Comparison of ENCODE assay signal across 1 cellular context in the genomic region with DNA sequence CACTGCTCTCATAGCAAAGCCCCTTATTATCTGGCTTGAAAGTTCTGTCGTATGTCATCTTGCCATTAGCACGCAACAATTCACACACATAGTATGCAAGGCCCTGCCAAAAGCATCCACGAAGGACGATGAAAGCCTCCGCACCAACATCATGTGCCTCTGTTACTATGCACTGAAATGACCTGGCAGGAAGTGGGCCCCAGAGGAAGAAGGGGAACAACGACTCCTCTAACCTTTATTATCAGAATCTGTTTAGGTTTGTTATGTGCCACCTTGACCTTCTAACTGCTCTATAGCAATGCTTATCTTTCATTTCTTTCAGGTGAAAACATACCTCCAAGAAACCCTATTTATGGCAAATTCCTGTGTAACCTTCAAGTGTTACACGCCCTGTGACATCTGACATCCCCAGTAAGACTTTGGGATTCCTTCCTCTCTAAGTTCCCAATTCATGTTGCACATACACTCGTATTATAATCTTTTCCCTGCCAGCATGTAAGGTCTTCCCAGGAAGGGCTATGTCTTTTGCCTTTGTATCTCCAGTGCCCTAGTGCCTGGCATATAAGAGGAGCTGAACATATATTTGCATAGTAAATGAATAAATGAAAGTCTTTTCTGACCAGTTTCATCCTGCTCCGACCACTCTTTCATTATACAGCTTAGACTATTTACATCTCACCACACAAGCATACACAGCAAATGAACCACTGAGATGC.
A peak's percentile ranks its signal among the peaks of the same experiment; 100 is the strongest.
TF ChIP-seq lines count a peak whose summit lies in the region.

No MANE protein-coding gene starts in this region.

TF ChIP-seq in K562, 482 proteins besides CTCF, POLR2A, EP300 and RAD21 (continued from another document and continues in another):
- TF ChIP-seq, protein P1, sequence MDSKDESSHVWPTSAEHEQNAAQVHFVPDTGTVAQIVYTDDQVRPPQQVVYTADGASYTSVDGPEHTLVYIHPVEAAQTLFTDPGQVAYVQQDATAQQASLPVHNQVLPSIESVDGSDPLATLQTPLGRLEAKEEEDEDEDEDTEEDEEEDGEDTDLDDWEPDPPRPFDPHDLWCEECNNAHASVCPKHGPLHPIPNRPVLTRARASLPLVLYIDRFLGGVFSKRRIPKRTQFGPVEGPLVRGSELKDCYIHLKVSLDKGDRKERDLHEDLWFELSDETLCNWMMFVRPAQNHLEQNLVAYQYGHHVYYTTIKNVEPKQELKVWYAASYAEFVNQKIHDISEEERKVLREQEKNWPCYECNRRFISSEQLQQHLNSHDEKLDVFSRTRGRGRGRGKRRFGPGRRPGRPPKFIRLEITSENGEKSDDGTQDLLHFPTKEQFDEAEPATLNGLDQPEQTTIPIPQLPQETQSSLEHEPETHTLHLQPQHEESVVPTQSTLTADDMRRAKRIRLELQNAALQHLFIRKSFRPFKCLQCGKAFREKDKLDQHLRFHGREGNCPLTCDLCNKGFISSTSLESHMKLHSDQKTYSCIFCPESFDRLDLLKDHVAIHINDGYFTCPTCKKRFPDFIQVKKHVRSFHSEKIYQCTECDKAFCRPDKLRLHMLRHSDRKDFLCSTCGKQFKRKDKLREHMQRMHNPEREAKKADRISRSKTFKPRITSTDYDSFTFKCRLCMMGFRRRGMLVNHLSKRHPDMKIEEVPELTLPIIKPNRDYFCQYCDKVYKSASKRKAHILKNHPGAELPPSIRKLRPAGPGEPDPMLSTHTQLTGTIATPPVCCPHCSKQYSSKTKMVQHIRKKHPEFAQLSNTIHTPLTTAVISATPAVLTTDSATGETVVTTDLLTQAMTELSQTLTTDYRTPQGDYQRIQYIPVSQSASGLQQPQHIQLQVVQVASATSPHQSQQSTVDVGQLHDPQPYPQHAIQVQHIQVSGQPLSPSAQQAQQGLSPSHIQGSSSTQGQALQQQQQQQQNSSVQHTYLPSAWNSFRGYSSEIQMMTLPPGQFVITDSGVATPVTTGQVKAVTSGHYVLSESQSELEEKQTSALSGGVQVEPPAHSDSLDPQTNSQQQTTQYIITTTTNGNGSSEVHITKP (IDR thresholded peaks at IDR 0.05; ENCODE audit: partially characterized antibody): peak; percentile 15
- TF ChIP-seq, protein P2, sequence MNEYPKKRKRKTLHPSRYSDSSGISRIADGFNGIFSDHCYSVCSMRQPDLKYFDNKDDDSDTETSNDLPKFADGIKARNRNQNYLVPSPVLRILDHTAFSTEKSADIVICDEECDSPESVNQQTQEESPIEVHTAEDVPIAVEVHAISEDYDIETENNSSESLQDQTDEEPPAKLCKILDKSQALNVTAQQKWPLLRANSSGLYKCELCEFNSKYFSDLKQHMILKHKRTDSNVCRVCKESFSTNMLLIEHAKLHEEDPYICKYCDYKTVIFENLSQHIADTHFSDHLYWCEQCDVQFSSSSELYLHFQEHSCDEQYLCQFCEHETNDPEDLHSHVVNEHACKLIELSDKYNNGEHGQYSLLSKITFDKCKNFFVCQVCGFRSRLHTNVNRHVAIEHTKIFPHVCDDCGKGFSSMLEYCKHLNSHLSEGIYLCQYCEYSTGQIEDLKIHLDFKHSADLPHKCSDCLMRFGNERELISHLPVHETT (CRISPR knock-in tag; conservative IDR thresholded peaks at IDR 0.05 in 1 of 2, IDR thresholded peaks at IDR 0.05 in 1 of 2): peak in 1 of 2 experiments; percentile 57; a peak in 1 of 4 replicates
- TF ChIP-seq GABPA (tag; conservative IDR thresholded peaks at IDR 0.05; ENCODE audit: low read depth) (no peak), ZKSCAN1 (IDR thresholded peaks at IDR 0.05; ENCODE audit: low read depth, low read length) (no peak), ZNF354B (CRISPR knock-in tag; IDR thresholded peaks at IDR 0.05) (no peak), ZZZ3 (IDR thresholded peaks at IDR 0.05) (no peak), L3MBTL2 (IDR thresholded peaks at IDR 0.05) (peak; percentile 83), ZNF830 (CRISPR knock-in tag; IDR thresholded peaks at IDR 0.05) (no peak), ZNF174 (CRISPR knock-in tag; IDR thresholded peaks at IDR 0.05) (no peak), MYBL2 (IDR thresholded peaks at IDR 0.05; ENCODE audit: low read depth) (no peak), MYBL2 (CRISPR knock-in tag; IDR thresholded peaks at IDR 0.05; ENCODE audit: borderline replicate concordance) (no peak), GATAD2B (IDR thresholded peaks at IDR 0.05; ENCODE audit: borderline replicate concordance) (no peak), SOX6 (IDR thresholded peaks at IDR 0.05) (peak; percentile 38; the same call in 1 of the 2 replicates), CHD4 (IDR thresholded peaks at IDR 0.05; ENCODE audit: insufficient read depth, insufficient replicate concordance, low read depth, low read length, poor library complexity, severe bottlenecking) (no peak), ESRRA (IDR thresholded peaks at IDR 0.05; ENCODE audit: borderline replicate concordance, low read depth) (0 out of 2 replicates have a peak, but pooled peaks have one; percentile 16), MAZ (CRISPR knock-in tag; conservative IDR thresholded peaks at IDR 0.05 in 1 of 2, IDR thresholded peaks at IDR 0.05 in 1 of 2) (no peak), ZKSCAN3 (CRISPR knock-in tag; IDR thresholded peaks at IDR 0.05) (no peak), ZC3H4 (CRISPR knock-in tag; IDR thresholded peaks at IDR 0.05; ENCODE audit: borderline replicate concordance) (no peak), SPI1 (IDR thresholded peaks at IDR 0.05; ENCODE audit: borderline replicate concordance, low read depth, low read length) (peak; percentile 33; the same call in 1 of the 2 replicates), LCOR (CRISPR knock-in tag; IDR thresholded peaks at IDR 0.05) (no peak), CREM (IDR thresholded peaks at IDR 0.05; ENCODE audit: low read depth) (0 out of 2 replicates have a peak, but pooled peaks have one; percentile 17), TAF9B (IDR thresholded peaks at IDR 0.05; ENCODE audit: partially characterized antibody) (peak; percentile 19), E2F3 (CRISPR knock-in tag; IDR thresholded peaks at IDR 0.05) (no peak), ZNF324 (CRISPR knock-in tag; IDR thresholded peaks at IDR 0.05) (no peak)
- TF ChIP-seq, protein P3, sequence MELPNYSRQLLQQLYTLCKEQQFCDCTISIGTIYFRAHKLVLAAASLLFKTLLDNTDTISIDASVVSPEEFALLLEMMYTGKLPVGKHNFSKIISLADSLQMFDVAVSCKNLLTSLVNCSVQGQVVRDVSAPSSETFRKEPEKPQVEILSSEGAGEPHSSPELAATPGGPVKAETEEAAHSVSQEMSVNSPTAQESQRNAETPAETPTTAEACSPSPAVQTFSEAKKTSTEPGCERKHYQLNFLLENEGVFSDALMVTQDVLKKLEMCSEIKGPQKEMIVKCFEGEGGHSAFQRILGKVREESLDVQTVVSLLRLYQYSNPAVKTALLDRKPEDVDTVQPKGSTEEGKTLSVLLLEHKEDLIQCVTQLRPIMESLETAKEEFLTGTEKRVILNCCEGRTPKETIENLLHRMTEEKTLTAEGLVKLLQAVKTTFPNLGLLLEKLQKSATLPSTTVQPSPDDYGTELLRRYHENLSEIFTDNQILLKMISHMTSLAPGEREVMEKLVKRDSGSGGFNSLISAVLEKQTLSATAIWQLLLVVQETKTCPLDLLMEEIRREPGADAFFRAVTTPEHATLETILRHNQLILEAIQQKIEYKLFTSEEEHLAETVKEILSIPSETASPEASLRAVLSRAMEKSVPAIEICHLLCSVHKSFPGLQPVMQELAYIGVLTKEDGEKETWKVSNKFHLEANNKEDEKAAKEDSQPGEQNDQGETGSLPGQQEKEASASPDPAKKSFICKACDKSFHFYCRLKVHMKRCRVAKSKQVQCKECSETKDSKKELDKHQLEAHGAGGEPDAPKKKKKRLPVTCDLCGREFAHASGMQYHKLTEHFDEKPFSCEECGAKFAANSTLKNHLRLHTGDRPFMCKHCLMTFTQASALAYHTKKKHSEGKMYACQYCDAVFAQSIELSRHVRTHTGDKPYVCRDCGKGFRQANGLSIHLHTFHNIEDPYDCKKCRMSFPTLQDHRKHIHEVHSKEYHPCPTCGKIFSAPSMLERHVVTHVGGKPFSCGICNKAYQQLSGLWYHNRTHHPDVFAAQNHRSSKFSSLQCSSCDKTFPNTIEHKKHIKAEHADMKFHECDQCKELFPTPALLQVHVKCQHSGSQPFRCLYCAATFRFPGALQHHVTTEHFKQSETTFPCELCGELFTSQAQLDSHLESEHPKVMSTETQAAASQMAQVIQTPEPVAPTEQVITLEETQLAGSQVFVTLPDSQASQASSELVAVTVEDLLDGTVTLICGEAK (IDR thresholded peaks at IDR 0.05): peak; percentile 37; the same call in 1 of the 2 replicates
- TF ChIP-seq, protein P3 (CRISPR knock-in tag; IDR thresholded peaks at IDR 0.05): no peak
- TF ChIP-seq, protein P4, sequence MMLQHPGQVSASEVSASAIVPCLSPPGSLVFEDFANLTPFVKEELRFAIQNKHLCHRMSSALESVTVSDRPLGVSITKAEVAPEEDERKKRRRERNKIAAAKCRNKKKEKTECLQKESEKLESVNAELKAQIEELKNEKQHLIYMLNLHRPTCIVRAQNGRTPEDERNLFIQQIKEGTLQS (IDR thresholded peaks at IDR 0.05): no peak
- TF ChIP-seq, protein P4 (CRISPR knock-in tag; conservative IDR thresholded peaks at IDR 0.05): no peak
- TF ChIP-seq, protein P5, sequence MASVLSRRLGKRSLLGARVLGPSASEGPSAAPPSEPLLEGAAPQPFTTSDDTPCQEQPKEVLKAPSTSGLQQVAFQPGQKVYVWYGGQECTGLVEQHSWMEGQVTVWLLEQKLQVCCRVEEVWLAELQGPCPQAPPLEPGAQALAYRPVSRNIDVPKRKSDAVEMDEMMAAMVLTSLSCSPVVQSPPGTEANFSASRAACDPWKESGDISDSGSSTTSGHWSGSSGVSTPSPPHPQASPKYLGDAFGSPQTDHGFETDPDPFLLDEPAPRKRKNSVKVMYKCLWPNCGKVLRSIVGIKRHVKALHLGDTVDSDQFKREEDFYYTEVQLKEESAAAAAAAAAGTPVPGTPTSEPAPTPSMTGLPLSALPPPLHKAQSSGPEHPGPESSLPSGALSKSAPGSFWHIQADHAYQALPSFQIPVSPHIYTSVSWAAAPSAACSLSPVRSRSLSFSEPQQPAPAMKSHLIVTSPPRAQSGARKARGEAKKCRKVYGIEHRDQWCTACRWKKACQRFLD (CRISPR knock-in tag; IDR thresholded peaks at IDR 0.05): no peak
- TF ChIP-seq, protein P6, sequence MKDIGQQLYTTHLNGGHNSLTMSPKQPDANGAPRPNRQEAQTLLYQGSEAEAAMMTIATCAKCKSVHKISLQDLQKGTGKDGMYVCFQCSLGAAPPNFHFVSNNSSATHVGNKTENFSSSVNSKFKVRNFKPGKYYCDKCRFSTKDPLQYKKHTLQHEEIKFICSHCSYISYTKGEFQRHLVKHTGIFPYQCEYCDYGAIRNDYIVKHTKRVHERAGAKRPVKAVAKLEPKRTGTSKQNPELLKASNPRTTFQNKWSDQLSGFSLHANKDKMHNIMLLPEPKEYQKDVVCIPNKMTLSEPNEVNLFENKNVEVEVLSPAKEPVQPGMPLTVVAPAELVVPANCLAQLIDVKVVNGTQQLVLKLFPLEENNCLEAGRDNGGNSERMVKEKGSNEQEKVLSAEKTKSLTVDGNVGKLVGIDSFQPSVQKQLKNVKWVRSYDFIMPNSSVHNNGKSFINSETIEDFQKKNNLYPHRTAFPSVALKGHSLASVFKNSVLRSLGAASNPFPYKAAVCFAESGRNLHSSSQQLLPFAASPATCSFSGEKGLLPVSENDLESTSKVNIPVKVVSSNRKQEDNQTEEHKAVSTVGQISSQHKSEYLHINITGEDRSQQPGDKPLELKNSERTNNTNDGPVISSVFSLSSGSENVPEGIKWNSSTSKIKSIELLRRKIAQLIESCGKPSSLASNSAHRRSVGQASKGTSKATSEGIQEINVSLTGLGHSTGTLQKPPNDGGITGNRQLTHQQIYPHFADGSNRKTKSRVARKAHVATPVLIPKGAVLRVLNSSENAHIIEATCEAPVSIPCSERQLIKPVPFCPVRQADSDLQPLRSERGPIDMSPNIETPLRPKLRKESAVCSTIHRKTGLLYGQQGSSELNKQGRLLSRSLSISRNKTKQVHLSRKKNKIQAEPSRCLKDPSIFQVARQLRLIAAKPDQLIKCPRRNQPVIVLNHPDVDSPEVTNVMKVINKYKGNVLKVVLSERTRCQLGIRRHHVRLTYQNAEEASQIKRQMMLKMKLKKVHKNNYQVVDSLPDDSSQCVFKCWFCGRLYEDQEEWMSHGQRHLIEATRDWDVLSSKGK (CRISPR knock-in tag; IDR thresholded peaks at IDR 0.05): no peak
